ENCODE assay signal across 26 cellular contexts in genomic region chr17:33127706-33128105, GRCh38.
DNase-seq lines count a peak whose midpoint lies in the region; ATAC-seq, FAIRE-seq and TF ChIP-seq lines count a peak whose summit lies in the region.
"Had no signal": no experiment of that assay in that cellular context is flagged by ENCODE, and none has a peak within 500 bp of the region (broad histone marks: within the 10 kb centered on the region; RNA-seq: fewer than 3 reads in every experiment).

No MANE protein-coding gene starts in this region.

- no peak for FAIRE-seq in A549 (lab: Jason Lieb, UNC)
- FAIRE-seq: H54 had no signal

- intact Hi-C loops in activated CD4-positive, alpha-beta T cell treated with anti-CD3 and anti-CD28 coated beads for 36 hours (cut with DNase I, micrococcal nuclease): no loop called here

- POLR2A ChIA-PET in A549 (lab: Yijun Ruan, JAX): no interaction called here
- POLR2A ChIA-PET in activated CD4-positive, alpha-beta T cell treated with anti-CD3 and anti-CD28 coated beads for 36 hours (lab: Charles Lee): no interaction called here

- no peak overlapping the region for H3K4me3 Mint-ChIP-seq in activated CD4-positive, alpha-beta T cell treated with anti-CD3 and anti-CD28 coated beads for 36 hours
- H3K4me3 Mint-ChIP-seq: activated T-cell treated with anti-CD3 and anti-CD28 coated beads, Interleukin-2, amount 50 U/mL, for 72 hours; CD8-positive, alpha-beta T cell; neural progenitor cell; stimulated activated naive B cell treated with anti-CD40 and anti-IgM and Interleukin-4, amounts not matched to agents 10 μg/mL and 1 μg/mL and 100 μg/mL, for 72 hours had no signal

- no peaks in the 10 kb centered on the region for H3K36me3 ChIP-seq in suprapubic skin
- H3K36me3 ChIP-seq: heart right ventricle, neural progenitor cell, SJCRH30, uterus had no signal

- TF ChIP-seq EP300 in A549 (IDR thresholded peaks at IDR 0.05) (no peak), suprapubic skin (IDR thresholded peaks at IDR 0.05) (no peak)

- DNase-seq in A549 (ENCODE audit: low read depth in 1 of 2, low spot score in 1 of 2) (peak in 1 of 2 experiments; percentile 75), NOMO-1 (lab: John Stamatoyannopoulos, UW; ENCODE audit: unreplicated experiment in 2 of 2) (peak; percentile 73 to 79), epithelial cell of esophagus (ENCODE audit: low read depth) (peak; percentile 98), mesenteric fat pad (ENCODE audit: low spot score) (peak; percentile 24), NCI-H1694 treated with DMSO at 0.1 percent for 48 hours (lab: John Stamatoyannopoulos, UW) (no peak), suprapubic skin (ENCODE audit: low spot score in 2 of 2) (no peak)
- no peak for DNase-seq in activated naive CD4-positive, alpha-beta T cell treated with anti-CD3 and anti-CD28 coated beads, Interleukin-2, amount 50 U/mL, for 72 hours (ENCODE audit: low spot score in 2 of 2)
- DNase-seq in activated CD4-positive, alpha-beta T cell treated with anti-CD3 and anti-CD28 coated beads for 36 hours: no peak
- DNase-seq: activated naive CD4-positive, alpha-beta T cell; activated T-cell treated with anti-CD3 and anti-CD28 coated beads, Interleukin-2, amount 50 U/mL, for 72 hours; body of pancreas; CD8-positive, alpha-beta T cell; DMS 273 treated with DMSO at 0.1 percent for 48 hours; heart right ventricle; KBM-7; left cardiac atrium; MM.1S; NCI-H146; SJCRH30; stimulated activated CD4-positive, alpha-beta T cell treated with anti-CD3 and anti-CD28 coated beads, Interleukin-15, amount 100 ng/mL, for 24 hours; stimulated activated naive B cell treated with anti-CD40 and anti-IgM and Interleukin-4, amounts not matched to agents 10 μg/mL and 1 μg/mL and 100 μg/mL, for 72 hours; T1000; uterus had no signal

- no peak for TF ChIP-seq CTCF in A549 (IDR thresholded peaks at IDR 0.05)
- TF ChIP-seq CTCF in epithelial cell of esophagus (IDR thresholded peaks at IDR 0.05; ENCODE audit: insufficient read depth, low read depth, low read length, missing control alignments): no peak
- no peak for TF ChIP-seq CTCF in suprapubic skin (IDR thresholded peaks at IDR 0.05)

- no peaks in the 10 kb centered on the region for H3K9me3 Mint-ChIP-seq in activated naive CD4-positive, alpha-beta T cell treated with anti-CD3 and anti-CD28 coated beads, Interleukin-2, amount 50 U/mL, for 72 hours
- H3K9me3 Mint-ChIP-seq in activated CD4-positive, alpha-beta T cell treated with anti-CD3 and anti-CD28 coated beads for 36 hours (ENCODE audit: low read depth): no peaks in the 10 kb centered on the region
- H3K9me3 Mint-ChIP-seq: activated T-cell treated with anti-CD3 and anti-CD28 coated beads, Interleukin-2, amount 50 U/mL, for 72 hours; CD8-positive, alpha-beta T cell; neural progenitor cell; stimulated activated naive B cell treated with anti-CD40 and anti-IgM and Interleukin-4, amounts not matched to agents 10 μg/mL and 1 μg/mL and 100 μg/mL, for 72 hours had no signal

- no peaks in the 10 kb centered on the region for H3K36me3 Mint-ChIP-seq in activated naive CD4-positive, alpha-beta T cell treated with anti-CD3 and anti-CD28 coated beads, Interleukin-2, amount 50 U/mL, for 72 hours
- no peaks in the 10 kb centered on the region for H3K36me3 Mint-ChIP-seq in activated CD4-positive, alpha-beta T cell treated with anti-CD3 and anti-CD28 coated beads for 36 hours (ENCODE audit: low read depth)
- H3K36me3 Mint-ChIP-seq: CD8-positive, alpha-beta T cell; neural progenitor cell; stimulated activated naive B cell treated with anti-CD40 and anti-IgM and Interleukin-4, amounts not matched to agents 10 μg/mL and 1 μg/mL and 100 μg/mL, for 72 hours had no signal

- no peak overlapping the region for H3K4me3 ChIP-seq in A549
- H3K4me3 ChIP-seq in epithelial cell of esophagus (ENCODE audit: low read length): no peak overlapping the region
- no peak overlapping the region for H3K4me3 ChIP-seq in suprapubic skin
- H3K4me3 ChIP-seq: body of pancreas, heart right ventricle, neural progenitor cell, PC-9, SJCRH30, uterus had no signal

- H3K27me3 Mint-ChIP-seq in activated CD4-positive, alpha-beta T cell treated with anti-CD3 and anti-CD28 coated beads for 36 hours: peaks cover 16% of the 10 kb centered on the region

- H3K4me1 Mint-ChIP-seq in activated CD4-positive, alpha-beta T cell treated with anti-CD3 and anti-CD28 coated beads for 36 hours: no peaks in the 10 kb centered on the region
- H3K4me1 Mint-ChIP-seq: neural progenitor cell; stimulated activated naive B cell treated with anti-CD40 and anti-IgM and Interleukin-4, amounts not matched to agents 10 μg/mL and 1 μg/mL and 100 μg/mL, for 72 hours had no signal

- H3K27me3 ChIP-seq in suprapubic skin: peaks cover 6% of the 10 kb centered on the region
- H3K27me3 ChIP-seq: body of pancreas, uterus had no signal

- H3K9me3 ChIP-seq in A549 (peaks cover 7% of the 10 kb centered on the region; the same call in 2 of the 3 replicates), suprapubic skin (no peaks in the 10 kb centered on the region)
- H3K9me3 ChIP-seq: body of pancreas, heart right ventricle, SJCRH30, uterus had no signal

- CTCF ChIA-PET in A549 (lab: Yijun Ruan, JAX): interaction anchor here (0.8 to 2.1 kb wide), 4 partner anchors 9 to 207 kb away, joined by 3 to 4 read pairs (median 4); partner anchors contain the start of gene ASIC2
- CTCF ChIA-PET in activated CD4-positive, alpha-beta T cell treated with anti-CD3 and anti-CD28 coated beads for 36 hours (lab: Charles Lee): no interaction called here

- TF ChIP-seq POLR2A in A549 (IDR thresholded peaks at IDR 0.05; ENCODE audit: low read length) (no peak), suprapubic skin (IDR thresholded peaks at IDR 0.05) (no peak)

- peak; percentile 64 to 69; a peak in 5 of 6 replicates for ATAC-seq in A549
- no peak for ATAC-seq in activated naive CD4-positive, alpha-beta T cell treated with anti-CD3 and anti-CD28 coated beads, Interleukin-2, amount 50 U/mL, for 72 hours
- no peak for ATAC-seq in activated CD4-positive, alpha-beta T cell treated with anti-CD3 and anti-CD28 coated beads for 36 hours
- ATAC-seq: activated T-cell treated with anti-CD3 and anti-CD28 coated beads, Interleukin-2, amount 50 U/mL, for 72 hours; body of pancreas; CD8-positive, alpha-beta T cell; heart right ventricle; stimulated activated naive B cell treated with anti-CD40 and anti-IgM and Interleukin-4, amounts not matched to agents 10 μg/mL and 1 μg/mL and 100 μg/mL, for 72 hours had no signal

- H3K4me2 ChIP-seq in A549: peak overlapping the region; percentile 51
- H3K4me2 ChIP-seq: neural progenitor cell, PC-9 had no signal

- H3K4me1 ChIP-seq in A549 (peaks cover 45% of the 10 kb centered on the region), suprapubic skin (no peaks in the 10 kb centered on the region)
- H3K4me1 ChIP-seq: body of pancreas, heart right ventricle, neural progenitor cell, SJCRH30, uterus had no signal

- no peak overlapping the region for H3K27ac Mint-ChIP-seq in activated naive CD4-positive, alpha-beta T cell treated with anti-CD3 and anti-CD28 coated beads, Interleukin-2, amount 50 U/mL, for 72 hours
- no peak overlapping the region for H3K27ac Mint-ChIP-seq in activated CD4-positive, alpha-beta T cell treated with anti-CD3 and anti-CD28 coated beads for 36 hours
- H3K27ac Mint-ChIP-seq: activated T-cell treated with anti-CD3 and anti-CD28 coated beads, Interleukin-2, amount 50 U/mL, for 72 hours; CD8-positive, alpha-beta T cell; neural progenitor cell; stimulated activated naive B cell treated with anti-CD40 and anti-IgM and Interleukin-4, amounts not matched to agents 10 μg/mL and 1 μg/mL and 100 μg/mL, for 72 hours had no signal

- no peak; a peak in 1 of 5 replicates for TF ChIP-seq RAD21 in A549 (conservative IDR thresholded peaks at IDR 0.05 in 1 of 2, IDR thresholded peaks at IDR 0.05 in 1 of 2)

- H3K27ac ChIP-seq in A549 (peak overlapping the region; percentile 73 to 76), suprapubic skin (no peak overlapping the region)
- H3K27ac ChIP-seq: body of pancreas, heart right ventricle, neural progenitor cell, PC-9, SJCRH30, uterus had no signal

- 18% methylated on average over 2 of the region's 2 CpGs for WGBS in A549 (ENCODE audit: missing lambda C conversion rate)
- 20% methylated on average over 2 of the region's 2 CpGs for WGBS in suprapubic skin

TF ChIP-seq in A549, 52 proteins besides CTCF, POLR2A, EP300 and RAD21:
- TF ChIP-seq JUNB (IDR thresholded peaks at IDR 0.05): 0 out of 2 replicates have a peak, but pooled peaks have one; percentile 18
- TF ChIP-seq E2F6 (IDR thresholded peaks at IDR 0.05; ENCODE audit: borderline replicate concordance, low read depth): 0 out of 2 replicates have a peak, but pooled peaks have one; percentile 21
- peak; percentile 27 for TF ChIP-seq MAX (IDR thresholded peaks at IDR 0.05)
- 0 out of 2 replicates have a peak, but pooled peaks have one; percentile 13 for TF ChIP-seq FOSL2 (IDR thresholded peaks at IDR 0.05)
- peak; percentile 19; the same call in 1 of the 2 replicates for TF ChIP-seq FOSL2 (CRISPR knock-in tag; IDR thresholded peaks at IDR 0.05)
- 0 out of 4 replicates have a peak, but pooled peaks of 1 of the 2 experiments have one; percentile 32 for TF ChIP-seq CEBPB (IDR thresholded peaks at IDR 0.05)
- TF ChIP-seq CHD2 (IDR thresholded peaks at IDR 0.05; ENCODE audit: low read length, partially characterized antibody): no peak
- no peak for TF ChIP-seq POLR2AphosphoS2 (conservative IDR thresholded peaks at IDR 0.05; ENCODE audit: low read length)

Comparison
In these comparisons a context has a peak if more than half of its experiments do, and no peak if none do; other contexts are left out.
1. ATAC-seq: peak in A549 (2 of 2); none in activated naive CD4-positive, alpha-beta T cell treated with anti-CD3 and anti-CD28 coated beads, Interleukin-2, amount 50 U/mL, for 72 hours (0 of 2) and activated CD4-positive, alpha-beta T cell treated with anti-CD3 and anti-CD28 coated beads for 36 hours (single experiment).
2. DNase-seq: peak in NOMO-1 (2 of 2), epithelial cell of esophagus (single experiment) and mesenteric fat pad (single experiment); none in NCI-H1694 treated with DMSO at 0.1 percent for 48 hours (single experiment), suprapubic skin (0 of 2), activated naive CD4-positive, alpha-beta T cell treated with anti-CD3 and anti-CD28 coated beads, Interleukin-2, amount 50 U/mL, for 72 hours (0 of 2) and activated CD4-positive, alpha-beta T cell treated with anti-CD3 and anti-CD28 coated beads for 36 hours (single experiment).